Comparison of ENCODE assay signal across 13 cellular contexts in the genomic region with DNA sequence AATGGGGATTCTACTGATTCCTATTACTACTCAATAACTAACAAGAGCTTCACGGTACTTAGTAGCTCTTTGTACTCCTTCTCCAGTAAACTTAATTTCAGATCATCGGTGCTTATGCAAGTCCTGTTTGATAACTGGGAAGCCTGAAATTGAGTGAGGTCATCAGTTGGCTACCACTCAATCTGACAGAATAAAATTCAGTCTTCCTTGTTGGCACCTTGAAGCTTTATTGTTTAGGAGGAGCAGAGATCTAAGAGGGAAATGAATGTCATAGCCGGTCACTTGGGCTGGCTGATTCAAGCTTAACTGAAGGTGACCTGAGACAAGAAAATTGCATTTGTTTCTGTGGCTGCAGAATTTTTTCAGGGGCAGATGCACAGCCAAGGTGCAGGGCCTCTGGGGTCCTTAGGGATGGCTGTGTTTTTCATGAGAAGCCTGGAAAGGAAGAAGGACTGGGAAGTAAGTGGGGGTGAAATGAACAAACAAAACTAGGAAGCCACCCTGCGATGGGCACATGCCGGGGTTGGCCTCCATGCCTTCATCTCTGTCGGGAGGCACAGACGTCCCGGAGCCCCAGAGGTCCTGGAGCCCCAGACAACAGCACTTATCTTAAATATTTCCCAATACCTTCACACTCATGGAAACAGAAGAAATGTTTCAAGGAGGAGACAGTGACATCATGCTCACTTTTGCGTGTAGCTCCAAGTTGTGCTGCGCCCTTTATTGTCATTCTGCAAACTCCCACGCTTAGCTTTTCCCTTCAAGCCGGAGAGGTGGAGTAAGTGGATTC.
DNase-seq lines count a peak whose midpoint lies in the region; ATAC-seq and TF ChIP-seq lines count a peak whose summit lies in the region.
"Had no signal": no experiment of that assay in that cellular context is flagged by ENCODE, and none has a peak within 500 bp of the region (broad histone marks: within the 10 kb centered on the region; RNA-seq: fewer than 3 reads in every experiment).

No MANE protein-coding gene starts in this region.

- H3K36me3 ChIP-seq in mucosa of descending colon (ENCODE audit: low read depth) (no peaks in the 10 kb centered on the region), upper lobe of left lung (no peaks in the 10 kb centered on the region)

- H3K4me3 ChIP-seq in fibroblast of pulmonary artery (replicated peaks; ENCODE audit: low read depth, low read length): no peak overlapping the region
- H3K4me3 ChIP-seq in mucosa of descending colon: no peak overlapping the region
- no peak overlapping the region for H3K4me3 ChIP-seq in upper lobe of left lung
- H3K4me3 ChIP-seq in lower leg skin (ENCODE audit: low read depth, poor library complexity, severe bottlenecking): no peak overlapping the region

- H3K4me1 ChIP-seq in mucosa of descending colon (ENCODE audit: low read depth) (peaks cover 33% of the 10 kb centered on the region), upper lobe of left lung (peaks cover 10 to 31% (median 22%) of the 10 kb centered on the region in 4 donors)

- TF ChIP-seq CTCF in fibroblast of pulmonary artery (IDR thresholded peaks at IDR 0.05; ENCODE audit: low read length, missing control alignments) (no peak), mucosa of descending colon (IDR thresholded peaks at IDR 0.05) (no peak), upper lobe of left lung (IDR thresholded peaks at IDR 0.05) (no peak), lower leg skin (IDR thresholded peaks at IDR 0.05) (no peak)

- 59 to 62% methylated on average over 12 of the region's 12 CpGs for WGBS in upper lobe of left lung, 2 donors
- WGBS in lower leg skin, 2 donors: 57 to 65% methylated on average over 12 of the region's 12 CpGs

- TF ChIP-seq POLR2A in upper lobe of left lung (IDR thresholded peaks at IDR 0.05): no peak
- no peak for TF ChIP-seq POLR2A in lower leg skin (IDR thresholded peaks at IDR 0.05)

- no peaks in the 10 kb centered on the region for H3K27me3 ChIP-seq in upper lobe of left lung

- ATAC-seq in mucosa of descending colon (peak; percentile 76), upper lobe of left lung (ENCODE audit: low FRiP score in 2 of 2) (peak in 1 of 2 donors; percentile 67), HG03378 (IDR thresholded peaks at IDR 0.05; ENCODE audit: unreplicated experiment) (no peak)

- intact Hi-C loops in mucosa of descending colon (cut with DNase I, micrococcal nuclease): no loop called here
- intact Hi-C loops in lower leg skin (cut with DNase I; ENCODE audit: low total_unique reads): no loop called here

- DNase-seq in DMS53 (lab: John Stamatoyannopoulos, UW): peak; percentile 27
- DNase-seq in DMS53 treated with DMSO at 0.1 percent for 48 hours (lab: John Stamatoyannopoulos, UW; ENCODE audit: unreplicated experiment): no peak
- DNase-seq in fibroblast of pulmonary artery (ENCODE audit: low read depth): peak; percentile 96
- peak in 2 of 3 donors; percentile 52 to 77 for DNase-seq in mucosa of descending colon
- DNase-seq in upper lobe of left lung: no peak
- DNase-seq in lower leg skin (ENCODE audit: low spot score in 2 of 2): no peak
- no peak for DNase-seq in activated CD4-positive, alpha-beta T cell treated with anti-CD3 and anti-CD28 coated beads for 4 hours
- DNase-seq: activated CD4-positive, alpha-beta T cell treated with anti-CD3 and anti-CD28 coated beads, Interleukin-2, amount 10 ng/mL, durations not matched to agents 24 days and 14 days; CD8-positive, alpha-beta memory T cell; GF-D8; NCI-H187 treated with DMSO at 0.1 percent for 48 hours had no signal

- H3K9me3 ChIP-seq in mucosa of descending colon (no peaks in the 10 kb centered on the region), upper lobe of left lung (no peaks in the 10 kb centered on the region)

- H3K27ac ChIP-seq in upper lobe of left lung: peak overlapping the region in 3 of 4 donors; percentile 23 to 54 (median 35)
- H3K27ac ChIP-seq: 22Rv1 had no signal

- no peak for TF ChIP-seq EP300 in upper lobe of left lung (IDR thresholded peaks at IDR 0.05)

Comparison
In these comparisons a context has a peak if more than half of its experiments do, and no peak if none do; other contexts are left out.
1. DNase-seq: peak in DMS53 (single experiment), fibroblast of pulmonary artery (single experiment) and mucosa of descending colon (2 of 3); none in DMS53 treated with DMSO at 0.1 percent for 48 hours (single experiment), upper lobe of left lung (0 of 2), lower leg skin (0 of 2) and activated CD4-positive, alpha-beta T cell treated with anti-CD3 and anti-CD28 coated beads for 4 hours (0 of 2).